ENCODE assay signal across 27 cellular contexts in genomic region chr18:34077599-34077998, GRCh38.
DNase-seq lines count a peak whose midpoint lies in the region; ATAC-seq and TF ChIP-seq lines count a peak whose summit lies in the region.
"Had no signal": no experiment of that assay in that cellular context is flagged by ENCODE, and none has a peak within 500 bp of the region (broad histone marks: within the 10 kb centered on the region; RNA-seq: fewer than 3 reads in every experiment).

No MANE protein-coding gene starts in this region.

- H3K4me1 Mint-ChIP-seq in osteocyte (ENCODE audit: unreplicated experiment), result no peaks in the 10 kb centered on the region

- no peak for ATAC-seq in GM18870 (IDR thresholded peaks at IDR 0.05; ENCODE audit: unreplicated experiment)
- ATAC-seq: activated CD8-positive, alpha-beta T cell treated with anti-CD3 and anti-CD28 coated beads, Interleukin-2, amount 10 ng/mL, durations not matched to agents 7 days and 5 days; lower lobe of right lung; psoas muscle had no signal

- no peaks in the 10 kb centered on the region for H3K36me3 Mint-ChIP-seq in osteocyte (ENCODE audit: unreplicated experiment)

- no peak overlapping the region for H3K4me3 ChIP-seq in fibroblast of the aortic adventitia (ENCODE audit: low read depth, low read length)
- H3K4me3 ChIP-seq: lower lobe of right lung, psoas muscle, spleen, thyroid gland had no signal

- DNase-seq in DMS53 (lab: John Stamatoyannopoulos, UW) (peak; percentile 5), DMS53 treated with DMSO at 0.1 percent for 48 hours (lab: John Stamatoyannopoulos, UW; ENCODE audit: unreplicated experiment) (no peak), RKO (ENCODE audit: low spot score) (peak; percentile 12), fibroblast of the aortic adventitia (ENCODE audit: low read depth) (no peak), osteocyte (ENCODE audit: extremely low spot score, unreplicated experiment) (no peak), T-helper 1 cell (no peak)
- DNase-seq in activated CD4-positive, alpha-beta T cell treated with anti-CD3 and anti-CD28 coated beads for 4 hours, result no peak
- DNase-seq: 8988T; activated CD8-positive, alpha-beta T cell treated with anti-CD3 and anti-CD28 coated beads, Interleukin-2, amount 10 ng/mL, durations not matched to agents 7 days and 5 days; activated gamma-delta T cell treated with Interleukin-2 at 50 U/mL for 16 hours; activated T-cell treated with anti-CD3 and anti-CD28 coated beads, Interleukin-2, amount 50 U/mL, for 1 hour; cortex of kidney; foreskin fibroblast; GOT3; hypothalamus; Kasumi-1; lower lobe of right lung; NCI-H1048; NCI-H2029; NCI-H446 treated with DMSO at 0.1 percent for 48 hours; NK-92 treated with Interleukin-12 subunit alpha and Interleukin-12 subunit beta, amount 100 ng/mL, for 24 hours; psoas muscle; spleen; thyroid gland had no signal

- H3K9me3 Mint-ChIP-seq in osteocyte (ENCODE audit: unreplicated experiment), result no peaks in the 10 kb centered on the region
- H3K9me3 Mint-ChIP-seq: stimulated activated naive CD8-positive, alpha-beta T cell treated with anti-CD3 and anti-CD28 coated beads, Interleukin-15, Interleukin-2, amounts not matched to agents 100 ng/mL and 50 ng/mL, for 24 hours; T-helper 2 cell treated with Interferon-gamma antibody and Interleukin-4, amounts not matched to agents 5 μg/mL and 100 μg/mL, for 36 hours had no signal

- no peak overlapping the region for H3K27ac Mint-ChIP-seq in osteocyte (ENCODE audit: unreplicated experiment)
- H3K27ac Mint-ChIP-seq: activated CD8-positive, alpha-beta T cell treated with anti-CD3 and anti-CD28 coated beads, Interleukin-2, amount 10 ng/mL, durations not matched to agents 7 days and 5 days; stimulated activated naive CD8-positive, alpha-beta T cell treated with anti-CD3 and anti-CD28 coated beads, Interleukin-15, Interleukin-2, amounts not matched to agents 100 ng/mL and 50 ng/mL, for 24 hours; T-helper 2 cell treated with Interferon-gamma antibody and Interleukin-4, amounts not matched to agents 5 μg/mL and 100 μg/mL, for 36 hours had no signal

- H3K4me3 Mint-ChIP-seq in osteocyte (ENCODE audit: unreplicated experiment), result no peak overlapping the region
- H3K4me3 Mint-ChIP-seq: activated CD8-positive, alpha-beta T cell treated with anti-CD3 and anti-CD28 coated beads, Interleukin-2, amount 10 ng/mL, durations not matched to agents 7 days and 5 days; stimulated activated naive CD8-positive, alpha-beta T cell treated with anti-CD3 and anti-CD28 coated beads, Interleukin-15, Interleukin-2, amounts not matched to agents 100 ng/mL and 50 ng/mL, for 24 hours; T-helper 2 cell treated with Interferon-gamma antibody and Interleukin-4, amounts not matched to agents 5 μg/mL and 100 μg/mL, for 36 hours had no signal

- peak; percentile 4 for TF ChIP-seq CTCF in fibroblast of the aortic adventitia (IDR thresholded peaks at IDR 0.05; ENCODE audit: insufficient read depth, low read length)
- peak; percentile 49 for TF ChIP-seq CTCF in osteocyte (IDR thresholded peaks at IDR 0.05)

- no peaks in the 10 kb centered on the region for H3K27me3 Mint-ChIP-seq in osteocyte (ENCODE audit: unreplicated experiment)
- H3K27me3 Mint-ChIP-seq: stimulated activated naive CD8-positive, alpha-beta T cell treated with anti-CD3 and anti-CD28 coated beads, Interleukin-15, Interleukin-2, amounts not matched to agents 100 ng/mL and 50 ng/mL, for 24 hours had no signal

Comparison
In these comparisons a context has a peak if more than half of its experiments do, and no peak if none do; other contexts are left out.
1. DNase-seq: peak in DMS53 (single experiment) and RKO (single experiment); none in DMS53 treated with DMSO at 0.1 percent for 48 hours (single experiment), fibroblast of the aortic adventitia (single experiment), osteocyte (single experiment), activated CD4-positive, alpha-beta T cell treated with anti-CD3 and anti-CD28 coated beads for 4 hours (0 of 2) and T-helper 1 cell (0 of 5).